22 cellular contexts compared by ENCODE assay signal in the genomic region with DNA sequence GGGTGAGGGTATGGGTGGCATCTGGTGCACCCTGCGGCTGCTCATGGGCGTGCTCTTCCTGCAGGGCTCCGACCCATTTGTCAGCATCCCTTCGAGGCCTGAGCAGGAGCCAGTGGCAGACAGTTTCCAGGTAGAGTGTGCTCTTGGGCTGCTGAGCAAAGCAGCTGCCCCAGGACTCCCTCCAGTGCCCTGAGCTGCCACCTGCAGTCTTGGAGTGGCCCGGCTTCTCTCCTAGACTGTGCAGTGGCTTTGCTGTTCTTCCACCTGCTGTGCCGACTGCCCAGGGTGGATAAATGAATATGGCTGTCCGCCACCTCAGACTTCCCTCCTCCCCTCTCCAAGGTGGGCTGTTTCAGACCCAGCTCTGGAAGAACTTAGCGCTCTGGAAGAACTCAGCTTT. TPM values are rescaled to one million over a fixed set of nuclear protein-coding genes. Genes with fewer than 3 reads are reported as not detected.
DNase-seq lines count a peak whose midpoint lies in the region; ATAC-seq and TF ChIP-seq lines count a peak whose summit lies in the region.
"Had no signal": no experiment of that assay in that cellular context is flagged by ENCODE, and none has a peak within 500 bp of the region (broad histone marks: within the 10 kb centered on the region; RNA-seq: fewer than 3 reads in every experiment).

No MANE protein-coding gene starts in this region.

- H3K4me1 Mint-ChIP-seq in MCF 10A (ENCODE audit: insufficient read depth, unreplicated experiment), result no peaks in the 10 kb centered on the region
- H3K4me1 Mint-ChIP-seq: CD4-positive, CD25-positive, alpha-beta regulatory T cell; IgD-negative memory B cell had no signal

- H3K27ac Mint-ChIP-seq in MCF 10A (ENCODE audit: low read depth, unreplicated experiment), result no peak overlapping the region
- H3K27ac Mint-ChIP-seq: CD4-positive, CD25-positive, alpha-beta regulatory T cell; IgD-negative memory B cell had no signal

- intact Hi-C loops in MCF 10A (cut with micrococcal nuclease), result no loop called here

- TF ChIP-seq CTCF in MCF 10A (IDR thresholded peaks at IDR 0.05; ENCODE audit: unreplicated experiment), result no peak
- TF ChIP-seq CTCF in RWPE2 (IDR thresholded peaks at IDR 0.05; ENCODE audit: poor library complexity, severe bottlenecking), result no peak

- H3K27me3 Mint-ChIP-seq in MCF 10A (ENCODE audit: insufficient read depth, unreplicated experiment), result no peaks in the 10 kb centered on the region
- H3K27me3 Mint-ChIP-seq: CD4-positive, CD25-positive, alpha-beta regulatory T cell; IgD-negative memory B cell had no signal

- H3K27me3 ChIP-seq in RWPE2 (ENCODE audit: insufficient read depth, poor library complexity, severe bottlenecking), result no peaks in the 10 kb centered on the region
- H3K27me3 ChIP-seq: BLaER1 had no signal

- H3K36me3 ChIP-seq in RWPE2 (ENCODE audit: low read depth), result peaks cover 85% of the 10 kb centered on the region

- no peaks in the 10 kb centered on the region for H3K9me3 ChIP-seq in RWPE2 (ENCODE audit: severe bottlenecking)
- H3K9me3 ChIP-seq: BLaER1, SK-N-SH had no signal

- H3K36me3 Mint-ChIP-seq in MCF 10A (ENCODE audit: insufficient read depth, unreplicated experiment), result peaks cover 96% of the 10 kb centered on the region

- in situ Hi-C loops in T47D (cut with HindIII; ENCODE audit: low pct_unique_long_range_greater_than_20kb, low sequenced_read_pairs), result no loop called here

- DNase-seq in T47D (ENCODE audit: low read depth in 1 of 2, low spot score in 1 of 2) (peak; percentile 38 to 65), MCF 10A (ENCODE audit: unreplicated experiment) (no peak), RWPE2 (ENCODE audit: low spot score) (no peak), islet precursor cell (peak; percentile 52), HEK293T (ENCODE audit: extremely low spot score) (no peak), HuH-7 (ENCODE audit: low spot score) (no peak)
- DNase-seq in stimulated activated CD4-positive, alpha-beta T cell treated with anti-CD3 and anti-CD28 coated beads, Interleukin-12 subunit alpha, Interleukin-12 subunit beta, amount 100 ng/mL, for 4 hours, result no peak
- DNase-seq: 8988T; CD4-positive, CD25-positive, alpha-beta regulatory T cell; GM23248; H7; NCI-H1092 treated with DMSO at 0.1 percent for 48 hours; NCI-H1436; NCI-H187; NCI-H526 treated with DMSO at 0.1 percent for 48 hours; PC-9; SK-N-SH; SW 1271 had no signal

- H3K9me3 Mint-ChIP-seq in MCF 10A (ENCODE audit: unreplicated experiment), result no peaks in the 10 kb centered on the region
- H3K9me3 Mint-ChIP-seq: CD4-positive, CD25-positive, alpha-beta regulatory T cell; IgD-negative memory B cell had no signal

- H3K27ac ChIP-seq in RWPE2 (ENCODE audit: poor library complexity, severe bottlenecking), result no peak overlapping the region
- H3K27ac ChIP-seq: BLaER1, GM23248, KMS-11, PC-9 had no signal

- no peaks in the 10 kb centered on the region for H3K4me1 ChIP-seq in RWPE2 (ENCODE audit: insufficient read depth, poor library complexity, severe bottlenecking)
- H3K4me1 ChIP-seq: BLaER1 had no signal

- no TSS peak for BruUV-seq in MCF 10A (replicated peaks; lab: Mats Ljungman, UMichigan)

- ATAC-seq in RWPE2 (ENCODE audit: low read depth) (peak; percentile 45; the same call in 1 of the 3 replicates), GM18511 (IDR thresholded peaks at IDR 0.05; ENCODE audit: unreplicated experiment) (no peak)

- no peak overlapping the region for H3K4me3 ChIP-seq in RWPE2 (ENCODE audit: severe bottlenecking)
- H3K4me3 ChIP-seq: BLaER1, GM23248, PC-9 had no signal

- H3K4me3 Mint-ChIP-seq in MCF 10A (ENCODE audit: unreplicated experiment), result no peak overlapping the region
- H3K4me3 Mint-ChIP-seq: CD4-positive, CD25-positive, alpha-beta regulatory T cell; IgD-negative memory B cell had no signal

- CTCF ChIA-PET in MCF 10A (lab: Yijun Ruan, JAX) (no interaction called here), HEK293T (lab: Yijun Ruan, JAX) (no interaction called here)

- POLR2A ChIA-PET in MCF 10A (lab: Yijun Ruan, JAX) (interaction anchor here (0.7 kb wide), 1 partner anchor 40 kb away, joined by 3 read pairs; no protein-coding TSS in a partner anchor), HEK293T (lab: Yijun Ruan, JAX) (interaction anchor here (1.1 kb wide), 1 partner anchor 10 kb away, joined by 4 read pairs; a partner anchor contains a TSS)

TF ChIP-seq in HEK293T, 16 proteins besides CTCF, POLR2A, EP300 and RAD21:
- TF ChIP-seq SP1 (IDR thresholded peaks at IDR 0.05) (no peak), TARDBP (IDR thresholded peaks at IDR 0.05) (no peak), FOXK2 (IDR thresholded peaks at IDR 0.05) (no peak), LEF1 (IDR thresholded peaks at IDR 0.05; ENCODE audit: borderline replicate concordance) (no peak), ZNF384 (IDR thresholded peaks at IDR 0.05) (no peak), ELF4 (IDR thresholded peaks at IDR 0.05) (no peak), NFRKB (IDR thresholded peaks at IDR 0.05) (no peak), SUZ12 (IDR thresholded peaks at IDR 0.05) (no peak), L3MBTL2 (conservative IDR thresholded peaks at IDR 0.05) (no peak), ARNT (IDR thresholded peaks at IDR 0.05) (no peak), HDGF (IDR thresholded peaks at IDR 0.05; ENCODE audit: borderline replicate concordance) (no peak), BHLHE40 (IDR thresholded peaks at IDR 0.05; ENCODE audit: borderline replicate concordance) (no peak)
- TF ChIP-seq, protein P1, sequence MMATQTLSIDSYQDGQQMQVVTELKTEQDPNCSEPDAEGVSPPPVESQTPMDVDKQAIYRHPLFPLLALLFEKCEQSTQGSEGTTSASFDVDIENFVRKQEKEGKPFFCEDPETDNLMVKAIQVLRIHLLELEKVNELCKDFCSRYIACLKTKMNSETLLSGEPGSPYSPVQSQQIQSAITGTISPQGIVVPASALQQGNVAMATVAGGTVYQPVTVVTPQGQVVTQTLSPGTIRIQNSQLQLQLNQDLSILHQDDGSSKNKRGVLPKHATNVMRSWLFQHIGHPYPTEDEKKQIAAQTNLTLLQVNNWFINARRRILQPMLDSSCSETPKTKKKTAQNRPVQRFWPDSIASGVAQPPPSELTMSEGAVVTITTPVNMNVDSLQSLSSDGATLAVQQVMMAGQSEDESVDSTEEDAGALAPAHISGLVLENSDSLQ (IDR thresholded peaks at IDR 0.05), result no peak

RNA-seq across cellular contexts. Expression of a gene that starts 10.8 kb away (rescaled TPM):
- 111 and 131 TPM in 2 replicates for total RNA-seq in MCF 10A (2022)

RNA-seq across cellular contexts. Expression of a gene that starts 38.7 kb away (rescaled TPM):
- 77.4 and 86.6 TPM in 2 replicates for total RNA-seq in MCF 10A (2022)

RNA-seq across cellular contexts. Expression of a gene that starts 55.1 kb away (rescaled TPM):
- total RNA-seq in MCF 10A (2022), result 21.8 and 26.3 TPM in 2 replicates

RNA-seq across cellular contexts. Expression of a gene that starts 55.4 kb away (rescaled TPM):
- total RNA-seq in MCF 10A (2022), result 18.6 and 19.7 TPM in 2 replicates

Comparison
In these comparisons a context has a peak if more than half of its experiments do, and no peak if none do; other contexts are left out.
1. DNase-seq: peak in T47D (2 of 2) and islet precursor cell (single experiment); none in MCF 10A (single experiment), RWPE2 (single experiment), HEK293T (single experiment), stimulated activated CD4-positive, alpha-beta T cell treated with anti-CD3 and anti-CD28 coated beads, Interleukin-12 subunit alpha, Interleukin-12 subunit beta, amount 100 ng/mL, for 4 hours (single experiment) and HuH-7 (single experiment).